ENCODE assay signal across 1 cellular context in the genomic region with DNA sequence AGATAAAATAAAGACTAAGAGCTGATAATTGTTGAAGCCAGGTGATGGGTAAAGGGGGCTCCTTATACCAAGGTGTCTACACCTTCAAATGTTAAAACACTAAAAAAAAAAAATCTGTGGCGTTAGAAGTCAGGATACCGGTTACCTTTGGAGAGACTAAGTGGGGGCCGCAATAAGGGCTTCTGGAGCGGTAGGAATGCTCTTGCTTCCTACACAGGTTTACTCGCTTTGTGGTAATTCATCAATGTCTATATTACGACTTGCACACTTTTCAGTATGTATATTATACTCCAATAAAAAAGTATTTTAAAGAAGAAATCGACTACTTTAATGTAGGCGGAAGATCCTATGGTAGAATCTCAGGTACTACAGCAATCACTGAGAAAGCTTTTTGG.
TF ChIP-seq lines count a peak whose summit lies in the region.

No MANE protein-coding gene starts in this region.

TF ChIP-seq in GM23338, 12 proteins besides CTCF, POLR2A, EP300 and RAD21 (continued from another document):
- no peak for TF ChIP-seq POLR2AphosphoS5 (IDR thresholded peaks at IDR 0.05; ENCODE audit: low read depth)
- TF ChIP-seq, protein P1, sequence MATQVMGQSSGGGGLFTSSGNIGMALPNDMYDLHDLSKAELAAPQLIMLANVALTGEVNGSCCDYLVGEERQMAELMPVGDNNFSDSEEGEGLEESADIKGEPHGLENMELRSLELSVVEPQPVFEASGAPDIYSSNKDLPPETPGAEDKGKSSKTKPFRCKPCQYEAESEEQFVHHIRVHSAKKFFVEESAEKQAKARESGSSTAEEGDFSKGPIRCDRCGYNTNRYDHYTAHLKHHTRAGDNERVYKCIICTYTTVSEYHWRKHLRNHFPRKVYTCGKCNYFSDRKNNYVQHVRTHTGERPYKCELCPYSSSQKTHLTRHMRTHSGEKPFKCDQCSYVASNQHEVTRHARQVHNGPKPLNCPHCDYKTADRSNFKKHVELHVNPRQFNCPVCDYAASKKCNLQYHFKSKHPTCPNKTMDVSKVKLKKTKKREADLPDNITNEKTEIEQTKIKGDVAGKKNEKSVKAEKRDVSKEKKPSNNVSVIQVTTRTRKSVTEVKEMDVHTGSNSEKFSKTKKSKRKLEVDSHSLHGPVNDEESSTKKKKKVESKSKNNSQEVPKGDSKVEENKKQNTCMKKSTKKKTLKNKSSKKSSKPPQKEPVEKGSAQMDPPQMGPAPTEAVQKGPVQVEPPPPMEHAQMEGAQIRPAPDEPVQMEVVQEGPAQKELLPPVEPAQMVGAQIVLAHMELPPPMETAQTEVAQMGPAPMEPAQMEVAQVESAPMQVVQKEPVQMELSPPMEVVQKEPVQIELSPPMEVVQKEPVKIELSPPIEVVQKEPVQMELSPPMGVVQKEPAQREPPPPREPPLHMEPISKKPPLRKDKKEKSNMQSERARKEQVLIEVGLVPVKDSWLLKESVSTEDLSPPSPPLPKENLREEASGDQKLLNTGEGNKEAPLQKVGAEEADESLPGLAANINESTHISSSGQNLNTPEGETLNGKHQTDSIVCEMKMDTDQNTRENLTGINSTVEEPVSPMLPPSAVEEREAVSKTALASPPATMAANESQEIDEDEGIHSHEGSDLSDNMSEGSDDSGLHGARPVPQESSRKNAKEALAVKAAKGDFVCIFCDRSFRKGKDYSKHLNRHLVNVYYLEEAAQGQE (IDR thresholded peaks at IDR 0.05; ENCODE audit: unreplicated experiment) = no peak
